Comparison of ENCODE assay signal across 14 cellular contexts in the genomic region with DNA sequence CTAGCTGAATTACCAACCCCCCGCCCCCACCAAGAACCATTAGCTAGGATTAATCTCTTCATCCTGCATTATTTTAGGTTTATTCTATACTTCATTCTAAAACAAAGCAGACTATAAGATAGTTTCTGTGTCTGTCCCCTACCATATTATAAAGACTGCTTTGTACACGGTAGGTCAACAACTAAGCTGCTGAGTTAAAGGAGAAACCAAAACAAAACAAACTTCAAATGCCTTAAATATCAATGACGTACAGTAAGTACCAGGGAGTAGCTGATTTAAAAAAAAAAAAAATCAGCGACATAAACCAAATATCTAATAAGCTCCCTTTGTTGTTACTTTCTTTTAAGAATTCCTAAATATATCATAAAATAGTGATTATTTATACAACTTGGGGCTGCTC.
"Had no signal": no experiment of that assay in that cellular context is flagged by ENCODE, and none has a peak within 500 bp of the region (broad histone marks: within the 10 kb centered on the region; RNA-seq: fewer than 3 reads in every experiment).

No MANE protein-coding gene starts in this region.

- H3K27ac Mint-ChIP-seq: dendritic cell treated with granulocyte-macrophage colony-stimulating factor and Interleukin-4, amounts not matched to agents 40 ng/mL and 50 ng/mL, for 4 days; naive thymus-derived CD8-positive, alpha-beta T cell; type B pancreatic cell had no signal

- ATAC-seq: foreskin keratinocyte; mucosa of descending colon; naive thymus-derived CD8-positive, alpha-beta T cell had no signal

- H3K4me1 Mint-ChIP-seq: neural crest cell had no signal

- H3K9me3 Mint-ChIP-seq: dendritic cell treated with granulocyte-macrophage colony-stimulating factor and Interleukin-4, amounts not matched to agents 40 ng/mL and 50 ng/mL, for 4 days; naive thymus-derived CD8-positive, alpha-beta T cell; neural crest cell; type B pancreatic cell had no signal

- H3K27me3 Mint-ChIP-seq: naive thymus-derived CD8-positive, alpha-beta T cell; type B pancreatic cell had no signal

- H3K4me1 ChIP-seq: foreskin keratinocyte, uterus had no signal

- H3K36me3 ChIP-seq: ovary, right atrium auricular region, uterus had no signal

- H3K27ac ChIP-seq: foreskin keratinocyte, ovary, right atrium auricular region, uterus had no signal

- H3K27me3 ChIP-seq: foreskin keratinocyte, ovary, right atrium auricular region, uterus had no signal

- H3K9me3 ChIP-seq: mucosa of descending colon, ovary, right atrium auricular region, uterus had no signal

- DNase-seq: foreskin keratinocyte; head of caudate nucleus; islet precursor cell; mammary epithelial cell; mucosa of descending colon; ovary; stimulated activated CD4-positive, alpha-beta T cell treated with anti-CD3 and anti-CD28 coated beads, Interleukin-2, amount 100 ng/mL, for 48 hours; stimulated activated naive CD4-positive, alpha-beta T cell treated with Interleukin-2 at 50 U/mL for 16 hours; uterus had no signal

- H3K4me3 ChIP-seq: mucosa of descending colon, ovary, right atrium auricular region, uterus had no signal

- H3K4me3 Mint-ChIP-seq: dendritic cell treated with granulocyte-macrophage colony-stimulating factor and Interleukin-4, amounts not matched to agents 40 ng/mL and 50 ng/mL, for 4 days; naive thymus-derived CD8-positive, alpha-beta T cell; neural crest cell; type B pancreatic cell had no signal

- H3K36me3 Mint-ChIP-seq: naive thymus-derived CD8-positive, alpha-beta T cell; type B pancreatic cell had no signal
